Comparison of ENCODE assay signal across 11 cellular contexts in genomic region chr1:113672491-113672890, GRCh38.
"Had no signal": no experiment of that assay in that cellular context is flagged by ENCODE, and none has a peak within 500 bp of the region (broad histone marks: within the 10 kb centered on the region; RNA-seq: fewer than 3 reads in every experiment).

No MANE protein-coding gene starts in this region.

- H3K4me1 ChIP-seq: HAP-1 had no signal

- H3K27ac ChIP-seq: GM23248 had no signal

- H3K4me2 ChIP-seq: GM23338 had no signal

- H3K4me3 ChIP-seq: GM23248, GM23338, HAP-1 had no signal

- DNase-seq: GM23248, GOT3, H7, H9, HCEC 1CT, HFFc6 had no signal

- H3K9me3 ChIP-seq: HAP-1 had no signal

- ATAC-seq: GM23338, HCT116 had no signal

- H3K36me3 ChIP-seq: HAP-1 had no signal

- FAIRE-seq: H1, H54 had no signal

- H3K9ac ChIP-seq: GM23248 had no signal

- H2AFZ ChIP-seq: GM23248, GM23338 had no signal
